Comparison of ENCODE assay signal across 8 cellular contexts in genomic region chr14:75661499-75661814, GRCh38. TPM values are rescaled to one million over a fixed set of nuclear protein-coding genes. Genes with fewer than 3 reads are reported as not detected.
DNase-seq lines count a peak whose midpoint lies in the region; ATAC-seq and TF ChIP-seq lines count a peak whose summit lies in the region.

No MANE protein-coding gene starts in this region.

- H3K36me3 ChIP-seq in liver (ENCODE audit: control insufficient read depth in 4 of 4, insufficient read depth in 3 of 4, low read depth in 1 of 4, low read length in 3 of 4) (peaks cover 2 to 12% (median 7%) of the 10 kb centered on the region in 4 donors), transverse colon (peaks cover 0 to 7% (median 0%) of the 10 kb centered on the region in 4 donors)

- DNase-seq in activated T-cell treated with anti-CD3 and anti-CD28 coated beads, Interleukin-2, amount 50 U/mL, for 24 hours: no peak
- no peak for DNase-seq in activated T-cell treated with anti-CD3 and anti-CD28 coated beads for 4 hours
- no peak for DNase-seq in transverse colon
- no peak for DNase-seq in SW 1271 (lab: John Stamatoyannopoulos, UW)
- no peak for DNase-seq in amniotic stem cell (lab: John Stamatoyannopoulos, UW)

- under 1% methylated on average over 18 of the region's 18 CpGs for WGBS in liver
- 0% methylated on average over 5 to 13 of the region's 18 CpGs for WGBS in transverse colon (ENCODE audit: low coverage in 1 of 2), 2 donors

- peaks cover 35% of the 10 kb centered on the region for H3K4me1 Mint-ChIP-seq in activated T-cell treated with anti-CD3 and anti-CD28 coated beads, Interleukin-2, amount 50 U/mL, for 24 hours (ENCODE audit: low read depth)

- H3K9ac ChIP-seq in liver (ENCODE audit: low read depth in 1 of 2, low read length in 2 of 2): peak overlapping the region; percentile 75

- H3K27me3 ChIP-seq in liver (ENCODE audit: control insufficient read depth in 4 of 4, insufficient read depth in 4 of 4, low read length in 3 of 4) (no peaks in the 10 kb centered on the region), transverse colon (no peaks in the 10 kb centered on the region)

- in situ Hi-C loops in transverse colon (cut with MboI; ENCODE audit: low pct_ligation_motif_present in 1 of 4, low pct_unique_long_range_greater_than_20kb in 1 of 4, low sequenced_read_pairs in 3 of 4): no loop called here

- TF ChIP-seq CTCF in liver (IDR thresholded peaks at IDR 0.05; ENCODE audit: low read depth, low read length, missing input control) (no peak), transverse colon (IDR thresholded peaks at IDR 0.05) (no peak)

- peaks cover 39% of the 10 kb centered on the region for H3K36me3 Mint-ChIP-seq in activated T-cell treated with anti-CD3 and anti-CD28 coated beads, Interleukin-2, amount 50 U/mL, for 24 hours (ENCODE audit: low read depth)

- H3K27me3 Mint-ChIP-seq in activated T-cell treated with anti-CD3 and anti-CD28 coated beads, Interleukin-2, amount 50 U/mL, for 24 hours: no peaks in the 10 kb centered on the region

- H3K4me3 Mint-ChIP-seq in activated T-cell treated with anti-CD3 and anti-CD28 coated beads, Interleukin-2, amount 50 U/mL, for 24 hours: peak overlapping the region; percentile 92

- H3K9me3 Mint-ChIP-seq in activated T-cell treated with anti-CD3 and anti-CD28 coated beads, Interleukin-2, amount 50 U/mL, for 24 hours: no peaks in the 10 kb centered on the region

- H3K9me3 ChIP-seq in liver (ENCODE audit: control insufficient read depth in 4 of 4, low read length in 3 of 4) (no peaks in the 10 kb centered on the region), transverse colon (no peaks in the 10 kb centered on the region)

- no peak for TF ChIP-seq RAD21 in liver (IDR thresholded peaks at IDR 0.05)

- ATAC-seq in HG02678 (IDR thresholded peaks at IDR 0.05; ENCODE audit: unreplicated experiment): no peak

- intact Hi-C loops in transverse colon (cut with DNase I; ENCODE audit: low total_unique reads): no loop called here

- H3K4me1 ChIP-seq in liver (ENCODE audit: control insufficient read depth in 4 of 4, insufficient read depth in 4 of 4, low read length in 3 of 4) (peaks cover 0 to 22% (median 17%) of the 10 kb centered on the region in 4 donors), transverse colon (peaks cover 4 to 27% (median 17%) of the 10 kb centered on the region in 4 donors)

- H3K27ac Mint-ChIP-seq in activated T-cell treated with anti-CD3 and anti-CD28 coated beads, Interleukin-2, amount 50 U/mL, for 24 hours: peak overlapping the region; percentile 96

- TF ChIP-seq EP300 in transverse colon (IDR thresholded peaks at IDR 0.05; ENCODE audit: low read depth): no peak

- TF ChIP-seq POLR2A in transverse colon (IDR thresholded peaks at IDR 0.05): no peak

- peak overlapping the region; percentile 79 for H3K27ac ChIP-seq in angular gyrus (ENCODE audit: low read depth, low read length)
- peak overlapping the region; percentile 81 to 97 for H3K27ac ChIP-seq in liver (ENCODE audit: low read depth in 1 of 2, low read length in 2 of 2)
- peak overlapping the region; percentile 90 to 95 (median 92) for H3K27ac ChIP-seq in transverse colon

- H3K4me3 ChIP-seq in liver (ENCODE audit: low read depth in 1 of 3, low read length in 3 of 3) (peak overlapping the region; percentile 89 to 98 (median 95)), transverse colon (peak overlapping the region; percentile 71 to 99 (median 76))

TF ChIP-seq in liver, 16 proteins besides CTCF, POLR2A, EP300 and RAD21:
- TF ChIP-seq TAF1 (conservative IDR thresholded peaks at IDR 0.05) (peak; percentile 11), MAX (IDR thresholded peaks at IDR 0.05) (no peak)

RNA-seq across cellular contexts. Expression of gene TTLL5, which starts 0.4 kb away (rescaled TPM):
- 10 to 100 TPM; 14.0 to 14.2 TPM for total RNA-seq in liver
- 1 to 10 TPM; 4.3 to 5.7 TPM for polyA plus RNA-seq in liver
- 100 to 1,000 TPM in 1 of 4 donors, 10 to 100 TPM in 3; 16.1 to 264 (median 40.8) TPM for total RNA-seq in transverse colon

RNA-seq across cellular contexts. Expression of gene ERG28, which starts 0.8 kb away (rescaled TPM):
- total RNA-seq in liver (10 to 100 TPM; 17.1 to 17.6 TPM), transverse colon (1 to 10 TPM in 3 of 4 donors, under 1 TPM in 1; 0.75 to 9.4 (median 6.2) TPM)
- polyA plus RNA-seq in liver: 10 to 100 TPM; 40.9 to 43.5 TPM
